In genomic region chr12:10130042-10130441, GRCh38 we compare ENCODE assay signal across 8 cellular contexts. TPM values are rescaled to one million over a fixed set of nuclear protein-coding genes. Genes with fewer than 3 reads are reported as not detected.
A peak's percentile ranks its signal among the peaks of the same experiment; 100 is the strongest.
DNase-seq lines count a peak whose midpoint lies in the region; ATAC-seq and TF ChIP-seq lines count a peak whose summit lies in the region.

CLEC7A (minus strand) TSS chr12:10130199; CDS start chr12:10130082, 117 bp downstream.

- in situ Hi-C loops in KBM-7 (cut with MboI; ENCODE audit: low pct_unique_long_range_greater_than_20kb, low sequenced_read_pairs) = loop anchor here (25.0 kb wide), 3 partner anchors 93 to 318 kb away; partner anchors contain the start of genes CLEC2A and CLEC9A

- H3K9me3 Mint-ChIP-seq in CD14-positive monocyte = peaks cover 0 to 4% (median 0%) of the 10 kb centered on the region in 7 donors

- no peak for DNase-seq in CD14-positive monocyte (ENCODE audit: low spot score)
- peak; percentile 26 for DNase-seq in KBM-7
- peak; percentile 55 to 79 for DNase-seq in foreskin keratinocyte
- no peak for DNase-seq in DMS79 treated with DMSO at 0.1 percent for 48 hours (lab: John Stamatoyannopoulos, UW)
- DNase-seq in ascending aorta (ENCODE audit: low spot score in 2 of 2) = no peak
- no peak for DNase-seq in cortex of kidney (lab: John Stamatoyannopoulos, UW)
- DNase-seq in NCI-H1930 (lab: John Stamatoyannopoulos, UW) = no peak

- H3K36me3 Mint-ChIP-seq in CD14-positive monocyte = peaks cover 34 to 44% of the 10 kb centered on the region in 2 donors

- H3K4me3 ChIP-seq in ascending aorta = peak within 1 kb of the TSS in 1 of 2 donors; percentile 2

- no peak within 1 kb of the TSS for H3K27ac ChIP-seq in foreskin keratinocyte
- H3K27ac ChIP-seq in ascending aorta = peak within 1 kb of the TSS in 1 of 2 donors; percentile 16

- peak; percentile 95 for ATAC-seq in GM19463 (IDR thresholded peaks at IDR 0.05; ENCODE audit: unreplicated experiment)
- ATAC-seq in foreskin keratinocyte = peak; percentile 46

- intact Hi-C loops in CD14-positive monocyte (cut with micrococcal nuclease) (loop anchor here (5.0 to 10.0 kb wide), 4 partner anchors 65 to 255 kb away; no protein-coding TSS in a partner anchor), ascending aorta (cut with DNase I) (no loop called here)

- H3K27ac Mint-ChIP-seq in CD14-positive monocyte = peak within 1 kb of the TSS; percentile 97 to 99 (median 98)

- H3K36me3 ChIP-seq in ascending aorta = no peaks in the 10 kb centered on the region

- no peaks in the 10 kb centered on the region for H3K27me3 ChIP-seq in foreskin keratinocyte
- H3K27me3 ChIP-seq in ascending aorta = no peaks in the 10 kb centered on the region

- no peaks in the 10 kb centered on the region for H3K27me3 Mint-ChIP-seq in CD14-positive monocyte (ENCODE audit: low read depth in 3 of 3)

- H3K4me1 ChIP-seq in foreskin keratinocyte (peaks cover 8% of the 10 kb centered on the region), ascending aorta (no peaks in the 10 kb centered on the region)

- H3K4me1 Mint-ChIP-seq in CD14-positive monocyte = peaks cover 52% of the 10 kb centered on the region

- H3K4me3 Mint-ChIP-seq in CD14-positive monocyte = peak within 1 kb of the TSS; percentile 94 to 95

- no peaks in the 10 kb centered on the region for H3K9me3 ChIP-seq in ascending aorta

- TF ChIP-seq CTCF in CD14-positive monocyte (IDR thresholded peaks at IDR 0.05) = no peak
- no peak for TF ChIP-seq CTCF in foreskin keratinocyte (conservative IDR thresholded peaks at IDR 0.05)
- TF ChIP-seq CTCF in ascending aorta (IDR thresholded peaks at IDR 0.05) = no peak

RNA-seq across cellular contexts. Expression of gene CLEC7A, which starts in this region (rescaled TPM):
- 100 to 1,000 TPM; 235 to 304 TPM for polyA plus RNA-seq in CD14-positive monocyte
- 0.07 TPM in 2 replicates for total RNA-seq in foreskin keratinocyte
- 0.03 and 0.09 TPM in 2 replicates for polyA plus RNA-seq in foreskin keratinocyte
- 6.0 TPM for total RNA-seq in ascending aorta

Comparison
In these comparisons a context has a peak if more than half of its experiments do, and no peak if none do; other contexts are left out.
1. RNA of gene CLEC7A (polyA plus RNA-seq): 235 to 304 TPM in CD14-positive monocyte; 0.03 to 0.09 TPM in foreskin keratinocyte; every median in the first group is over 100 times any median in the second.
2. Peak in DNase-seq and ATAC-seq in foreskin keratinocyte; RNA of the gene not detected or under 1 TPM.